ENCODE assay signal across 9 cellular contexts in genomic region chr2:36478332-36478738, GRCh38.
DNase-seq lines count a peak whose midpoint lies in the region; ATAC-seq and TF ChIP-seq lines count a peak whose summit lies in the region.
"Had no signal": no experiment of that assay in that cellular context is flagged by ENCODE, and none has a peak within 500 bp of the region (broad histone marks: within the 10 kb centered on the region; RNA-seq: fewer than 3 reads in every experiment).

No MANE protein-coding gene starts in this region.

- H3K4me3 ChIP-seq in SJSA1 (no peak overlapping the region), fibroblast of the aortic adventitia (ENCODE audit: low read depth, low read length) (no peak overlapping the region), psoas muscle (no peak overlapping the region)

- H3K4me3 Mint-ChIP-seq in Calu3 (ENCODE audit: low read depth, unreplicated experiment), result no peak overlapping the region
- no peak overlapping the region for H3K4me3 Mint-ChIP-seq in nephron progenitor cell

- H3K9me3 Mint-ChIP-seq in Calu3 (ENCODE audit: low read depth, unreplicated experiment), result peaks cover 8% of the 10 kb centered on the region
- H3K9me3 Mint-ChIP-seq in nephron progenitor cell, result peaks cover 41% of the 10 kb centered on the region

- no TSS peak for BruUV-seq in Calu3 (replicated peaks; lab: Mats Ljungman, UMichigan)

- CTCF ChIA-PET in Calu3 (lab: Charles Lee), result interaction anchor here (0.8 kb wide), 1 partner anchor 18 kb away, joined by 3 read pairs; no protein-coding TSS in a partner anchor

- TF ChIP-seq CTCF in Calu3 (IDR thresholded peaks at IDR 0.05; ENCODE audit: unreplicated experiment), result no peak
- no peak for TF ChIP-seq CTCF in fibroblast of the aortic adventitia (IDR thresholded peaks at IDR 0.05; ENCODE audit: insufficient read depth, low read length)
- no peak for TF ChIP-seq CTCF in psoas muscle (IDR thresholded peaks at IDR 0.05)
- TF ChIP-seq CTCF in nephron progenitor cell (IDR thresholded peaks at IDR 0.05), result no peak

- DNase-seq in Calu3, result peak; percentile 56
- peak; percentile 65 to 70 for DNase-seq in SJSA1 (ENCODE audit: low read depth in 1 of 2, low spot score in 2 of 2)
- DNase-seq in fibroblast of the aortic adventitia (ENCODE audit: low read depth), result peak; percentile 93
- DNase-seq in psoas muscle, result peak in 1 of 2 donors; percentile 47
- no peak for DNase-seq in putamen (ENCODE audit: low spot score)
- DNase-seq in nephron progenitor cell, result no peak
- no peak for DNase-seq in NCI-H1417 treated with DMSO at 0.1 percent for 48 hours (lab: John Stamatoyannopoulos, UW)

- peaks cover 14% of the 10 kb centered on the region for H3K9me3 ChIP-seq in SJSA1 (replicated peaks)
- H3K9me3 ChIP-seq in psoas muscle, result peaks cover 21% of the 10 kb centered on the region

- H3K36me3 Mint-ChIP-seq in Calu3 (ENCODE audit: insufficient read depth, unreplicated experiment) (peaks cover 22% of the 10 kb centered on the region), nephron progenitor cell (ENCODE audit: low read depth) (peaks cover 94% of the 10 kb centered on the region)

- H3K27ac ChIP-seq in SJSA1, result peak overlapping the region; percentile 81
- H3K27ac ChIP-seq in psoas muscle, result peak overlapping the region; percentile 48

- H3K27ac Mint-ChIP-seq in Calu3 (ENCODE audit: unreplicated experiment) (peak overlapping the region; percentile 39), nephron progenitor cell (no peak overlapping the region)
- H3K27ac Mint-ChIP-seq: activated T-helper 2 cell treated with anti-CD3 and anti-CD28 coated beads, Interferon-gamma antibody, Interleukin-2, Interleukin-4, amounts not matched to agents 10 μg/mL and 5 μg/mL and 100 μg/mL, durations not matched to agents 14 hours and 24 hours and 36 hours had no signal

- H3K36me3 ChIP-seq in SJSA1, result peaks cover 85% of the 10 kb centered on the region
- peaks cover 10 to 68% of the 10 kb centered on the region in 2 donors for H3K36me3 ChIP-seq in psoas muscle (ENCODE audit: insufficient read depth in 1 of 2, low read depth in 1 of 2)

- ATAC-seq in psoas muscle (peak in 2 of 4 donors; percentile 40 to 52), GM18870 (IDR thresholded peaks at IDR 0.05; ENCODE audit: unreplicated experiment) (no peak)

- intact Hi-C loops in Calu3 (cut with micrococcal nuclease; ENCODE audit: unreplicated experiment), result no loop called here
- intact Hi-C loops in psoas muscle (cut with DNase I), result no loop called here

- H3K4me1 ChIP-seq in SJSA1 (replicated peaks) (peaks cover 76% of the 10 kb centered on the region), psoas muscle (peaks cover 37% of the 10 kb centered on the region)

- WGBS in psoas muscle, 3 donors, result 28 to 58% (median 38%) methylated on average over 4 of the region's 4 CpGs

- H3K27me3 Mint-ChIP-seq in Calu3 (ENCODE audit: unreplicated experiment) (no peaks in the 10 kb centered on the region), nephron progenitor cell (ENCODE audit: low read depth, poor library complexity) (peaks cover 4% of the 10 kb centered on the region)

- no peaks in the 10 kb centered on the region for H3K27me3 ChIP-seq in SJSA1 (replicated peaks)
- no peaks in the 10 kb centered on the region for H3K27me3 ChIP-seq in psoas muscle (ENCODE audit: insufficient read depth in 3 of 3, low read length in 2 of 3)

- H3K4me1 Mint-ChIP-seq in Calu3 (ENCODE audit: low read depth, unreplicated experiment) (peaks cover 27% of the 10 kb centered on the region), nephron progenitor cell (no peaks in the 10 kb centered on the region)

Comparison
In these comparisons a context has a peak if more than half of its experiments do, and no peak if none do; other contexts are left out.
1. DNase-seq: peak in Calu3 (single experiment), SJSA1 (2 of 2) and fibroblast of the aortic adventitia (single experiment); none in putamen (single experiment), nephron progenitor cell (single experiment) and NCI-H1417 treated with DMSO at 0.1 percent for 48 hours (single experiment).